ENCODE assay signal across 1 cellular context in genomic region chrX:48711162-48711928, GRCh38.
A peak's percentile ranks its signal among the peaks of the same experiment; 100 is the strongest.
TF ChIP-seq lines count a peak whose summit lies in the region.

No MANE protein-coding gene starts in this region.

TF ChIP-seq in HepG2, 621 proteins besides CTCF, POLR2A, EP300 and RAD21 (continues in another document):
- TF ChIP-seq ZNF430 (CRISPR knock-in tag; IDR thresholded peaks at IDR 0.05), result no peak
- TF ChIP-seq ZNF496 (CRISPR knock-in tag; IDR thresholded peaks at IDR 0.05; ENCODE audit: insufficient replicate concordance), result no peak
- TF ChIP-seq PHF20 (CRISPR knock-in tag; IDR thresholded peaks at IDR 0.05), result no peak
- TF ChIP-seq SOX5 (CRISPR knock-in tag; IDR thresholded peaks at IDR 0.05; ENCODE audit: borderline replicate concordance), result peak; percentile 77
- TF ChIP-seq RBM22 (optimal IDR thresholded peaks at IDR 0.05; ENCODE audit: low read length), result no peak
- TF ChIP-seq SP140L (CRISPR knock-in tag; IDR thresholded peaks at IDR 0.05; ENCODE audit: borderline replicate concordance), result no peak
- no peak for TF ChIP-seq FOXP1 (IDR thresholded peaks at IDR 0.05)
- TF ChIP-seq FOXP1 (CRISPR knock-in tag; IDR thresholded peaks at IDR 0.05), result peak; percentile 72
- peak; percentile 82 for TF ChIP-seq NR2F2 (IDR thresholded peaks at IDR 0.05; ENCODE audit: borderline replicate concordance, low read depth)
- TF ChIP-seq ZFP41 (CRISPR knock-in tag; IDR thresholded peaks at IDR 0.05; ENCODE audit: borderline replicate concordance), result no peak
- no peak for TF ChIP-seq ZNF546 (CRISPR knock-in tag; conservative IDR thresholded peaks at IDR 0.05)
- peak; percentile 56 for TF ChIP-seq GATAD2A (CRISPR knock-in tag; IDR thresholded peaks at IDR 0.05)
- TF ChIP-seq CC2D1A (CRISPR knock-in tag; IDR thresholded peaks at IDR 0.05), result no peak
- TF ChIP-seq ZNF652 (CRISPR knock-in tag; IDR thresholded peaks at IDR 0.05; ENCODE audit: borderline replicate concordance, low read depth), result no peak
- peak; percentile 68 for TF ChIP-seq ONECUT2 (CRISPR knock-in tag; IDR thresholded peaks at IDR 0.05)
- TF ChIP-seq, protein P1, sequence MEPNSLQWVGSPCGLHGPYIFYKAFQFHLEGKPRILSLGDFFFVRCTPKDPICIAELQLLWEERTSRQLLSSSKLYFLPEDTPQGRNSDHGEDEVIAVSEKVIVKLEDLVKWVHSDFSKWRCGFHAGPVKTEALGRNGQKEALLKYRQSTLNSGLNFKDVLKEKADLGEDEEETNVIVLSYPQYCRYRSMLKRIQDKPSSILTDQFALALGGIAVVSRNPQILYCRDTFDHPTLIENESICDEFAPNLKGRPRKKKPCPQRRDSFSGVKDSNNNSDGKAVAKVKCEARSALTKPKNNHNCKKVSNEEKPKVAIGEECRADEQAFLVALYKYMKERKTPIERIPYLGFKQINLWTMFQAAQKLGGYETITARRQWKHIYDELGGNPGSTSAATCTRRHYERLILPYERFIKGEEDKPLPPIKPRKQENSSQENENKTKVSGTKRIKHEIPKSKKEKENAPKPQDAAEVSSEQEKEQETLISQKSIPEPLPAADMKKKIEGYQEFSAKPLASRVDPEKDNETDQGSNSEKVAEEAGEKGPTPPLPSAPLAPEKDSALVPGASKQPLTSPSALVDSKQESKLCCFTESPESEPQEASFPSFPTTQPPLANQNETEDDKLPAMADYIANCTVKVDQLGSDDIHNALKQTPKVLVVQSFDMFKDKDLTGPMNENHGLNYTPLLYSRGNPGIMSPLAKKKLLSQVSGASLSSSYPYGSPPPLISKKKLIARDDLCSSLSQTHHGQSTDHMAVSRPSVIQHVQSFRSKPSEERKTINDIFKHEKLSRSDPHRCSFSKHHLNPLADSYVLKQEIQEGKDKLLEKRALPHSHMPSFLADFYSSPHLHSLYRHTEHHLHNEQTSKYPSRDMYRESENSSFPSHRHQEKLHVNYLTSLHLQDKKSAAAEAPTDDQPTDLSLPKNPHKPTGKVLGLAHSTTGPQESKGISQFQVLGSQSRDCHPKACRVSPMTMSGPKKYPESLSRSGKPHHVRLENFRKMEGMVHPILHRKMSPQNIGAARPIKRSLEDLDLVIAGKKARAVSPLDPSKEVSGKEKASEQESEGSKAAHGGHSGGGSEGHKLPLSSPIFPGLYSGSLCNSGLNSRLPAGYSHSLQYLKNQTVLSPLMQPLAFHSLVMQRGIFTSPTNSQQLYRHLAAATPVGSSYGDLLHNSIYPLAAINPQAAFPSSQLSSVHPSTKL (CRISPR knock-in tag; IDR thresholded peaks at IDR 0.05), result no peak
- TF ChIP-seq RFXAP (CRISPR knock-in tag; IDR thresholded peaks at IDR 0.05; ENCODE audit: borderline replicate concordance), result no peak
- TF ChIP-seq ERF (CRISPR knock-in tag; IDR thresholded peaks at IDR 0.05), result no peak
- peak; percentile 24; the same call in 1 of the 2 replicates for TF ChIP-seq FOXA3 (CRISPR knock-in tag; IDR thresholded peaks at IDR 0.05)
- TF ChIP-seq ATAD3A (CRISPR knock-in tag; IDR thresholded peaks at IDR 0.05), result no peak
- TF ChIP-seq, protein P2, sequence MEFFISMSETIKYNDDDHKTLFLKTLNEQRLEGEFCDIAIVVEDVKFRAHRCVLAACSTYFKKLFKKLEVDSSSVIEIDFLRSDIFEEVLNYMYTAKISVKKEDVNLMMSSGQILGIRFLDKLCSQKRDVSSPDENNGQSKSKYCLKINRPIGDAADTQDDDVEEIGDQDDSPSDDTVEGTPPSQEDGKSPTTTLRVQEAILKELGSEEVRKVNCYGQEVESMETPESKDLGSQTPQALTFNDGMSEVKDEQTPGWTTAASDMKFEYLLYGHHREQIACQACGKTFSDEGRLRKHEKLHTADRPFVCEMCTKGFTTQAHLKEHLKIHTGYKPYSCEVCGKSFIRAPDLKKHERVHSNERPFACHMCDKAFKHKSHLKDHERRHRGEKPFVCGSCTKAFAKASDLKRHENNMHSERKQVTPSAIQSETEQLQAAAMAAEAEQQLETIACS (CRISPR knock-in tag; IDR thresholded peaks at IDR 0.05), result no peak
- peak; percentile 49 for TF ChIP-seq RARA (CRISPR knock-in tag; IDR thresholded peaks at IDR 0.05)
- no peak for TF ChIP-seq WIZ (CRISPR knock-in tag; IDR thresholded peaks at IDR 0.05)
- TF ChIP-seq, protein P3, sequence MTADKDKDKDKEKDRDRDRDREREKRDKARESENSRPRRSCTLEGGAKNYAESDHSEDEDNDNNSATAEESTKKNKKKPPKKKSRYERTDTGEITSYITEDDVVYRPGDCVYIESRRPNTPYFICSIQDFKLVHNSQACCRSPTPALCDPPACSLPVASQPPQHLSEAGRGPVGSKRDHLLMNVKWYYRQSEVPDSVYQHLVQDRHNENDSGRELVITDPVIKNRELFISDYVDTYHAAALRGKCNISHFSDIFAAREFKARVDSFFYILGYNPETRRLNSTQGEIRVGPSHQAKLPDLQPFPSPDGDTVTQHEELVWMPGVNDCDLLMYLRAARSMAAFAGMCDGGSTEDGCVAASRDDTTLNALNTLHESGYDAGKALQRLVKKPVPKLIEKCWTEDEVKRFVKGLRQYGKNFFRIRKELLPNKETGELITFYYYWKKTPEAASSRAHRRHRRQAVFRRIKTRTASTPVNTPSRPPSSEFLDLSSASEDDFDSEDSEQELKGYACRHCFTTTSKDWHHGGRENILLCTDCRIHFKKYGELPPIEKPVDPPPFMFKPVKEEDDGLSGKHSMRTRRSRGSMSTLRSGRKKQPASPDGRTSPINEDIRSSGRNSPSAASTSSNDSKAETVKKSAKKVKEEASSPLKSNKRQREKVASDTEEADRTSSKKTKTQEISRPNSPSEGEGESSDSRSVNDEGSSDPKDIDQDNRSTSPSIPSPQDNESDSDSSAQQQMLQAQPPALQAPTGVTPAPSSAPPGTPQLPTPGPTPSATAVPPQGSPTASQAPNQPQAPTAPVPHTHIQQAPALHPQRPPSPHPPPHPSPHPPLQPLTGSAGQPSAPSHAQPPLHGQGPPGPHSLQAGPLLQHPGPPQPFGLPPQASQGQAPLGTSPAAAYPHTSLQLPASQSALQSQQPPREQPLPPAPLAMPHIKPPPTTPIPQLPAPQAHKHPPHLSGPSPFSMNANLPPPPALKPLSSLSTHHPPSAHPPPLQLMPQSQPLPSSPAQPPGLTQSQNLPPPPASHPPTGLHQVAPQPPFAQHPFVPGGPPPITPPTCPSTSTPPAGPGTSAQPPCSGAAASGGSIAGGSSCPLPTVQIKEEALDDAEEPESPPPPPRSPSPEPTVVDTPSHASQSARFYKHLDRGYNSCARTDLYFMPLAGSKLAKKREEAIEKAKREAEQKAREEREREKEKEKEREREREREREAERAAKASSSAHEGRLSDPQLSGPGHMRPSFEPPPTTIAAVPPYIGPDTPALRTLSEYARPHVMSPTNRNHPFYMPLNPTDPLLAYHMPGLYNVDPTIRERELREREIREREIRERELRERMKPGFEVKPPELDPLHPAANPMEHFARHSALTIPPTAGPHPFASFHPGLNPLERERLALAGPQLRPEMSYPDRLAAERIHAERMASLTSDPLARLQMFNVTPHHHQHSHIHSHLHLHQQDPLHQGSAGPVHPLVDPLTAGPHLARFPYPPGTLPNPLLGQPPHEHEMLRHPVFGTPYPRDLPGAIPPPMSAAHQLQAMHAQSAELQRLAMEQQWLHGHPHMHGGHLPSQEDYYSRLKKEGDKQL (CRISPR knock-in tag; IDR thresholded peaks at IDR 0.05; ENCODE audit: low read depth), result 0 out of 2 replicates have a peak, but pooled peaks have one; percentile 25
- TF ChIP-seq, protein P4, sequence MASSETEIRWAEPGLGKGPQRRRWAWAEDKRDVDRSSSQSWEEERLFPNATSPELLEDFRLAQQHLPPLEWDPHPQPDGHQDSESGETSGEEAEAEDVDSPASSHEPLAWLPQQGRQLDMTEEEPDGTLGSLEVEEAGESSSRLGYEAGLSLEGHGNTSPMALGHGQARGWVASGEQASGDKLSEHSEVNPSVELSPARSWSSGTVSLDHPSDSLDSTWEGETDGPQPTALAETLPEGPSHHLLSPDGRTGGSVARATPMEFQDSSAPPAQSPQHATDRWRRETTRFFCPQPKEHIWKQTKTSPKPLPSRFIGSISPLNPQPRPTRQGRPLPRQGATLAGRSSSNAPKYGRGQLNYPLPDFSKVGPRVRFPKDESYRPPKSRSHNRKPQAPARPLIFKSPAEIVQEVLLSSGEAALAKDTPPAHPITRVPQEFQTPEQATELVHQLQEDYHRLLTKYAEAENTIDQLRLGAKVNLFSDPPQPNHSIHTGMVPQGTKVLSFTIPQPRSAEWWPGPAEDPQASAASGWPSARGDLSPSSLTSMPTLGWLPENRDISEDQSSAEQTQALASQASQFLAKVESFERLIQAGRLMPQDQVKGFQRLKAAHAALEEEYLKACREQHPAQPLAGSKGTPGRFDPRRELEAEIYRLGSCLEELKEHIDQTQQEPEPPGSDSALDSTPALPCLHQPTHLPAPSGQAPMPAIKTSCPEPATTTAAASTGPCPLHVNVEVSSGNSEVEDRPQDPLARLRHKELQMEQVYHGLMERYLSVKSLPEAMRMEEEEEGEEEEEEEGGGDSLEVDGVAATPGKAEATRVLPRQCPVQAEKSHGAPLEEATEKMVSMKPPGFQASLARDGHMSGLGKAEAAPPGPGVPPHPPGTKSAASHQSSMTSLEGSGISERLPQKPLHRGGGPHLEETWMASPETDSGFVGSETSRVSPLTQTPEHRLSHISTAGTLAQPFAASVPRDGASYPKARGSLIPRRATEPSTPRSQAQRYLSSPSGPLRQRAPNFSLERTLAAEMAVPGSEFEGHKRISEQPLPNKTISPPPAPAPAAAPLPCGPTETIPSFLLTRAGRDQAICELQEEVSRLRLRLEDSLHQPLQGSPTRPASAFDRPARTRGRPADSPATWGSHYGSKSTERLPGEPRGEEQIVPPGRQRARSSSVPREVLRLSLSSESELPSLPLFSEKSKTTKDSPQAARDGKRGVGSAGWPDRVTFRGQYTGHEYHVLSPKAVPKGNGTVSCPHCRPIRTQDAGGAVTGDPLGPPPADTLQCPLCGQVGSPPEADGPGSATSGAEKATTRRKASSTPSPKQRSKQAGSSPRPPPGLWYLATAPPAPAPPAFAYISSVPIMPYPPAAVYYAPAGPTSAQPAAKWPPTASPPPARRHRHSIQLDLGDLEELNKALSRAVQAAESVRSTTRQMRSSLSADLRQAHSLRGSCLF (CRISPR knock-in tag; IDR thresholded peaks at IDR 0.05; ENCODE audit: borderline replicate concordance), result no peak
- no peak; the same call in 1 of the 2 replicates for TF ChIP-seq SOX13 (IDR thresholded peaks at IDR 0.05)
- TF ChIP-seq SOX13 (CRISPR knock-in tag; conservative IDR thresholded peaks at IDR 0.05 in 1 of 2, IDR thresholded peaks at IDR 0.05 in 1 of 2), result peak in 1 of 2 experiments; percentile 87; a peak in 2 of 4 replicates
- peak; percentile 61; the same call in 1 of the 2 replicates for TF ChIP-seq TBX2 (CRISPR knock-in tag; IDR thresholded peaks at IDR 0.05; ENCODE audit: borderline replicate concordance)
- peak; percentile 52; the same call in 1 of the 2 replicates for TF ChIP-seq TCF7 (IDR thresholded peaks at IDR 0.05; ENCODE audit: low read depth)
- TF ChIP-seq SAP130 (CRISPR knock-in tag; IDR thresholded peaks at IDR 0.05; ENCODE audit: low read depth), result no peak
- no peak for TF ChIP-seq SOX6 (IDR thresholded peaks at IDR 0.05)
- TF ChIP-seq SOX6 (CRISPR knock-in tag; IDR thresholded peaks at IDR 0.05), result peak; percentile 91
- no peak for TF ChIP-seq ZNF263 (CRISPR knock-in tag; IDR thresholded peaks at IDR 0.05)
- TF ChIP-seq ZC3H4 (CRISPR knock-in tag; IDR thresholded peaks at IDR 0.05; ENCODE audit: borderline replicate concordance), result no peak
- TF ChIP-seq ZNF253 (CRISPR knock-in tag; IDR thresholded peaks at IDR 0.05; ENCODE audit: borderline replicate concordance), result no peak
- TF ChIP-seq, protein P5, sequence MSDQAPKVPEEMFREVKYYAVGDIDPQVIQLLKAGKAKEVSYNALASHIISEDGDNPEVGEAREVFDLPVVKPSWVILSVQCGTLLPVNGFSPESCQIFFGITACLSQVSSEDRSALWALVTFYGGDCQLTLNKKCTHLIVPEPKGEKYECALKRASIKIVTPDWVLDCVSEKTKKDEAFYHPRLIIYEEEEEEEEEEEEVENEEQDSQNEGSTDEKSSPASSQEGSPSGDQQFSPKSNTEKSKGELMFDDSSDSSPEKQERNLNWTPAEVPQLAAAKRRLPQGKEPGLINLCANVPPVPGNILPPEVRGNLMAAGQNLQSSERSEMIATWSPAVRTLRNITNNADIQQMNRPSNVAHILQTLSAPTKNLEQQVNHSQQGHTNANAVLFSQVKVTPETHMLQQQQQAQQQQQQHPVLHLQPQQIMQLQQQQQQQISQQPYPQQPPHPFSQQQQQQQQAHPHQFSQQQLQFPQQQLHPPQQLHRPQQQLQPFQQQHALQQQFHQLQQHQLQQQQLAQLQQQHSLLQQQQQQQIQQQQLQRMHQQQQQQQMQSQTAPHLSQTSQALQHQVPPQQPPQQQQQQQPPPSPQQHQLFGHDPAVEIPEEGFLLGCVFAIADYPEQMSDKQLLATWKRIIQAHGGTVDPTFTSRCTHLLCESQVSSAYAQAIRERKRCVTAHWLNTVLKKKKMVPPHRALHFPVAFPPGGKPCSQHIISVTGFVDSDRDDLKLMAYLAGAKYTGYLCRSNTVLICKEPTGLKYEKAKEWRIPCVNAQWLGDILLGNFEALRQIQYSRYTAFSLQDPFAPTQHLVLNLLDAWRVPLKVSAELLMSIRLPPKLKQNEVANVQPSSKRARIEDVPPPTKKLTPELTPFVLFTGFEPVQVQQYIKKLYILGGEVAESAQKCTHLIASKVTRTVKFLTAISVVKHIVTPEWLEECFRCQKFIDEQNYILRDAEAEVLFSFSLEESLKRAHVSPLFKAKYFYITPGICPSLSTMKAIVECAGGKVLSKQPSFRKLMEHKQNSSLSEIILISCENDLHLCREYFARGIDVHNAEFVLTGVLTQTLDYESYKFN (CRISPR knock-in tag; conservative IDR thresholded peaks at IDR 0.05), result peak; percentile 59; the same call in 1 of the 2 replicates
- no peak for TF ChIP-seq NCOA2 (CRISPR knock-in tag; IDR thresholded peaks at IDR 0.05)
- no peak for TF ChIP-seq HMG20A (CRISPR knock-in tag; IDR thresholded peaks at IDR 0.05; ENCODE audit: borderline replicate concordance)
- TF ChIP-seq ZKSCAN1 (IDR thresholded peaks at IDR 0.05; ENCODE audit: low read length), result no peak
- 0 out of 2 replicates have a peak, but pooled peaks have one; percentile 28 for TF ChIP-seq BCL6 (CRISPR knock-in tag; IDR thresholded peaks at IDR 0.05)
- peak; percentile 66; the same call in 1 of the 2 replicates for TF ChIP-seq FOXP4 (CRISPR knock-in tag; IDR thresholded peaks at IDR 0.05)
- no peak for TF ChIP-seq CREB1 (IDR thresholded peaks at IDR 0.05)
- TF ChIP-seq CREB1 (CRISPR knock-in tag; IDR thresholded peaks at IDR 0.05), result no peak
- peak; percentile 64; the same call in 1 of the 2 replicates for TF ChIP-seq NR2F6 (IDR thresholded peaks at IDR 0.05)
- TF ChIP-seq NR2F6 (CRISPR knock-in tag; IDR thresholded peaks at IDR 0.05), result 0 out of 2 replicates have a peak, but pooled peaks have one; percentile 13
- no peak for TF ChIP-seq RORA (CRISPR knock-in tag; IDR thresholded peaks at IDR 0.05)
- TF ChIP-seq ZNF138 (CRISPR knock-in tag; IDR thresholded peaks at IDR 0.05; ENCODE audit: low read depth), result no peak
